In genomic region chr7:121279822-121280221, GRCh38 we compare ENCODE assay signal across 18 cellular contexts. TPM values are rescaled to one million over a fixed set of nuclear protein-coding genes. Genes with fewer than 3 reads are reported as not detected.
A peak's percentile ranks its signal among the peaks of the same experiment; 100 is the strongest.
DNase-seq lines count a peak whose midpoint lies in the region; ATAC-seq and TF ChIP-seq lines count a peak whose summit lies in the region.
"Had no signal": no experiment of that assay in that cellular context is flagged by ENCODE, and none has a peak within 500 bp of the region (broad histone marks: within the 10 kb centered on the region; RNA-seq: fewer than 3 reads in every experiment).

No MANE protein-coding gene starts in this region.

- no peak overlapping the region for H3K23ac ChIP-seq in H9 (ENCODE audit: insufficient read length, low read depth, low read length)

- H3K36me3 Mint-ChIP-seq in activated T-cell treated with anti-CD3 and anti-CD28 coated beads, Interleukin-2, amount 50 U/mL, for 24 hours (ENCODE audit: low read depth) = no peaks in the 10 kb centered on the region
- no peaks in the 10 kb centered on the region for H3K36me3 Mint-ChIP-seq in activated T-cell treated with anti-CD3 and anti-CD28 coated beads, Interleukin-2, amount 50 U/mL, for 4 hours (ENCODE audit: insufficient read depth)
- H3K36me3 Mint-ChIP-seq in activated naive CD8-positive, alpha-beta T cell treated with anti-CD3 and anti-CD28 coated beads, Interleukin-2, amount 50 U/mL, for 24 hours (ENCODE audit: low read depth) = peaks cover 5% of the 10 kb centered on the region
- H3K36me3 Mint-ChIP-seq in stimulated activated effector memory CD8-positive, alpha-beta T cell treated with anti-CD3 and anti-CD28 coated beads, Interleukin-12 subunit alpha, Interleukin-12 subunit beta, amount 100 ng/mL, for 72 hours = peaks cover 4% of the 10 kb centered on the region
- peaks cover 10 to 11% (median 10%) of the 10 kb centered on the region in 3 experiments for H3K36me3 Mint-ChIP-seq in H9 (ENCODE audit: insufficient read depth in 1 of 3, low read depth in 3 of 3)

- peaks cover 9% of the 10 kb centered on the region for H3K9me3 Mint-ChIP-seq in activated T-cell treated with anti-CD3 and anti-CD28 coated beads, Interleukin-2, amount 50 U/mL, for 24 hours
- H3K9me3 Mint-ChIP-seq in activated T-cell treated with anti-CD3 and anti-CD28 coated beads, Interleukin-2, amount 50 U/mL, for 4 hours = peaks cover 5% of the 10 kb centered on the region
- H3K9me3 Mint-ChIP-seq in activated naive CD8-positive, alpha-beta T cell treated with anti-CD3 and anti-CD28 coated beads, Interleukin-2, amount 50 U/mL, for 24 hours = peaks cover 16% of the 10 kb centered on the region
- H3K9me3 Mint-ChIP-seq in stimulated activated effector memory CD8-positive, alpha-beta T cell treated with anti-CD3 and anti-CD28 coated beads, Interleukin-12 subunit alpha, Interleukin-12 subunit beta, amount 100 ng/mL, for 72 hours = peaks cover 1% of the 10 kb centered on the region
- peaks cover 10 to 14% of the 10 kb centered on the region in 2 experiments for H3K9me3 Mint-ChIP-seq in H9

- H3K27ac ChIP-seq in H9 (ENCODE audit: insufficient read length, low read depth, low read length) = no peak overlapping the region

- no peak overlapping the region for H2AFZ ChIP-seq in H9 (ENCODE audit: low read length)

- no peak for ATAC-seq in activated T-cell treated with anti-CD3 and anti-CD28 coated beads, Interleukin-2, amount 50 U/mL, for 4 hours
- ATAC-seq in activated naive CD8-positive, alpha-beta T cell treated with anti-CD3 and anti-CD28 coated beads, Interleukin-2, amount 50 U/mL, for 24 hours = no peak
- no peak for ATAC-seq in stimulated activated effector memory CD8-positive, alpha-beta T cell treated with anti-CD3 and anti-CD28 coated beads, Interleukin-12 subunit alpha, Interleukin-12 subunit beta, amount 100 ng/mL, for 72 hours
- ATAC-seq: HepG2 had no signal

- H4K91ac ChIP-seq in H9 (ENCODE audit: insufficient read length, low read depth, low read length) = no peak overlapping the region

- DNase-seq in activated T-cell treated with anti-CD3 and anti-CD28 coated beads, Interleukin-2, amount 50 U/mL, for 24 hours = no peak
- no peak for DNase-seq in activated T-cell treated with anti-CD3 and anti-CD28 coated beads, Interleukin-2, amount 50 U/mL, for 4 hours
- DNase-seq in activated naive CD8-positive, alpha-beta T cell treated with anti-CD3 and anti-CD28 coated beads, Interleukin-2, amount 50 U/mL, for 24 hours = no peak
- peak; percentile 17 for DNase-seq in fibroblast of peridontal ligament (ENCODE audit: extremely low read depth)
- no peak for DNase-seq in stimulated activated effector memory CD8-positive, alpha-beta T cell treated with anti-CD3 and anti-CD28 coated beads, Interleukin-12 subunit alpha, Interleukin-12 subunit beta, amount 100 ng/mL, for 72 hours (ENCODE audit: low spot score in 2 of 2)
- no peak for DNase-seq in foreskin fibroblast
- no peak for DNase-seq in hippocampal formation (lab: John Stamatoyannopoulos, UW)
- DNase-seq in H9 = no peak
- DNase-seq: C1 segment of cervical spinal cord, DMS 273 treated with DMSO at 0.1 percent for 48 hours, H7, NCI-H146, NCI-H2081 treated with DMSO at 0.1 percent for 48 hours, NCI-H524 had no signal

- H2BK12ac ChIP-seq in H9 (ENCODE audit: insufficient read length, low read depth, low read length) = no peak overlapping the region

- H3K9ac ChIP-seq in H9 (ENCODE audit: extremely low read depth, insufficient read length, low read length) = no peak overlapping the region

- no peak overlapping the region for H3K14ac ChIP-seq in H9 (ENCODE audit: insufficient read depth, low read length)

- H2BK120ac ChIP-seq in H9 (ENCODE audit: low read depth, low read length, poor library complexity, severe bottlenecking) = no peak overlapping the region

- no peaks in the 10 kb centered on the region for H3K23me2 ChIP-seq in H9 (ENCODE audit: insufficient read length, low read depth, low read length, poor library complexity, severe bottlenecking)

- no peaks in the 10 kb centered on the region for H4K20me1 ChIP-seq in H9 (ENCODE audit: control insufficient read depth, insufficient read depth, insufficient read length)

- no peak overlapping the region for H2BK15ac ChIP-seq in H9 (ENCODE audit: low read depth, low read length)

- H2BK20ac ChIP-seq in H9 (ENCODE audit: low read depth, low read length, poor library complexity, severe bottlenecking) = no peak overlapping the region

- H3K4me3 Mint-ChIP-seq in activated T-cell treated with anti-CD3 and anti-CD28 coated beads, Interleukin-2, amount 50 U/mL, for 24 hours = peak overlapping the region; percentile 30
- H3K4me3 Mint-ChIP-seq in activated T-cell treated with anti-CD3 and anti-CD28 coated beads, Interleukin-2, amount 50 U/mL, for 4 hours = no peak overlapping the region
- peak overlapping the region; percentile 46 for H3K4me3 Mint-ChIP-seq in activated naive CD8-positive, alpha-beta T cell treated with anti-CD3 and anti-CD28 coated beads, Interleukin-2, amount 50 U/mL, for 24 hours
- H3K4me3 Mint-ChIP-seq in stimulated activated effector memory CD8-positive, alpha-beta T cell treated with anti-CD3 and anti-CD28 coated beads, Interleukin-12 subunit alpha, Interleukin-12 subunit beta, amount 100 ng/mL, for 72 hours = peak overlapping the region; percentile 29
- H3K4me3 Mint-ChIP-seq in H9 = no peak overlapping the region

- no peak overlapping the region for H2AK5ac ChIP-seq in H9 (ENCODE audit: insufficient read length, low read length)

- H4K8ac ChIP-seq in H9 (replicated peaks; ENCODE audit: insufficient read length, low read depth, low read length) = no peak overlapping the region

- no peak overlapping the region for H3K4ac ChIP-seq in H9 (ENCODE audit: low read depth, low read length)

- H3K79me2 ChIP-seq in H9 (ENCODE audit: insufficient read depth, low read length) = no peaks in the 10 kb centered on the region

- H4K5ac ChIP-seq in H9 (ENCODE audit: insufficient read length, low read depth, low read length) = no peak overlapping the region

- H2BK5ac ChIP-seq in H9 (ENCODE audit: insufficient read length, low read length) = no peak overlapping the region

- H3K9me3 ChIP-seq in H9 (ENCODE audit: control insufficient read depth, low read depth, low read length) = no peaks in the 10 kb centered on the region

- H3K18ac ChIP-seq in H9 (ENCODE audit: insufficient read length, low read depth, low read length) = no peak overlapping the region

- no CpG with 5 or more reads among the region's 4 CpGs for WGBS in H9 (ENCODE audit: extremely low coverage, insufficient read length, low lambda C conversion rate)

- no peak overlapping the region for H3K27ac Mint-ChIP-seq in activated T-cell treated with anti-CD3 and anti-CD28 coated beads, Interleukin-2, amount 50 U/mL, for 24 hours
- H3K27ac Mint-ChIP-seq in activated naive CD8-positive, alpha-beta T cell treated with anti-CD3 and anti-CD28 coated beads, Interleukin-2, amount 50 U/mL, for 24 hours = peak overlapping the region; percentile 81
- H3K27ac Mint-ChIP-seq in stimulated activated effector memory CD8-positive, alpha-beta T cell treated with anti-CD3 and anti-CD28 coated beads, Interleukin-12 subunit alpha, Interleukin-12 subunit beta, amount 100 ng/mL, for 72 hours = no peak overlapping the region
- H3K27ac Mint-ChIP-seq in H9 = no peak overlapping the region

- H3T11ph ChIP-seq in H9 (ENCODE audit: low read length) = no peak overlapping the region

- peaks cover 21% of the 10 kb centered on the region for H3K4me1 Mint-ChIP-seq in activated T-cell treated with anti-CD3 and anti-CD28 coated beads, Interleukin-2, amount 50 U/mL, for 24 hours (ENCODE audit: low read depth)
- H3K4me1 Mint-ChIP-seq in activated T-cell treated with anti-CD3 and anti-CD28 coated beads, Interleukin-2, amount 50 U/mL, for 4 hours (ENCODE audit: low read depth) = peaks cover 9% of the 10 kb centered on the region
- peaks cover 28% of the 10 kb centered on the region for H3K4me1 Mint-ChIP-seq in activated naive CD8-positive, alpha-beta T cell treated with anti-CD3 and anti-CD28 coated beads, Interleukin-2, amount 50 U/mL, for 24 hours
- peaks cover 14% of the 10 kb centered on the region for H3K4me1 Mint-ChIP-seq in stimulated activated effector memory CD8-positive, alpha-beta T cell treated with anti-CD3 and anti-CD28 coated beads, Interleukin-12 subunit alpha, Interleukin-12 subunit beta, amount 100 ng/mL, for 72 hours
- peaks cover 11 to 13% of the 10 kb centered on the region in 2 experiments for H3K4me1 Mint-ChIP-seq in H9

- no peak overlapping the region for H3K4me3 ChIP-seq in foreskin fibroblast (ENCODE audit: low read depth in 1 of 2, low read length in 2 of 2)

- H3K27me3 ChIP-seq in H9 (ENCODE audit: insufficient read depth, low read length) = no peaks in the 10 kb centered on the region

- H3K4me2 ChIP-seq in H9 (ENCODE audit: insufficient read depth, insufficient read length, low read length) = no peak overlapping the region

- TF ChIP-seq CTCF in foreskin fibroblast (IDR thresholded peaks at IDR 0.05; ENCODE audit: low read depth, low read length) = no peak
- TF ChIP-seq CTCF in H9 (conservative IDR thresholded peaks at IDR 0.05) = no peak

- 0 out of 2 replicates have a peak, but pooled peaks cover 2% of the 10 kb centered on the region for H3K4me1 ChIP-seq in H9 (ENCODE audit: insufficient read depth, low read length)

- peaks cover 42% of the 10 kb centered on the region for H3K27me3 Mint-ChIP-seq in activated T-cell treated with anti-CD3 and anti-CD28 coated beads, Interleukin-2, amount 50 U/mL, for 24 hours
- peaks cover 22% of the 10 kb centered on the region for H3K27me3 Mint-ChIP-seq in activated T-cell treated with anti-CD3 and anti-CD28 coated beads, Interleukin-2, amount 50 U/mL, for 4 hours (ENCODE audit: low read depth)
- peaks cover 8% of the 10 kb centered on the region for H3K27me3 Mint-ChIP-seq in activated naive CD8-positive, alpha-beta T cell treated with anti-CD3 and anti-CD28 coated beads, Interleukin-2, amount 50 U/mL, for 24 hours
- no peaks in the 10 kb centered on the region for H3K27me3 Mint-ChIP-seq in H9 (ENCODE audit: low read depth)

- no peak overlapping the region for H3K56ac ChIP-seq in H9 (ENCODE audit: insufficient read length, low read depth, low read length)

- H3K79me1 ChIP-seq in H9 (ENCODE audit: insufficient read depth, low read depth, low read length, poor library complexity, severe bottlenecking) = no peaks in the 10 kb centered on the region

RNA-seq across cellular contexts. Expression of gene WNT16, which starts 49.0 kb away (rescaled TPM):
- total RNA-seq in activated T-cell treated with anti-CD3 and anti-CD28 coated beads, Interleukin-2, amount 50 U/mL, for 4 hours = under 1 TPM in 2 of 3 donors, not detected in 1; 0.16 to 0.23 TPM
- total RNA-seq in H9 (2021) = not detected in 2 replicates
- total RNA-seq: A172, H7, HepG2, OCI-LY7, RPMI7951 had no signal

Comparison
In these comparisons a context has a peak if more than half of its experiments do, and no peak if none do; other contexts are left out.
1. H3K4me3 Mint-ChIP-seq: peak in activated T-cell treated with anti-CD3 and anti-CD28 coated beads, Interleukin-2, amount 50 U/mL, for 24 hours (single experiment), activated naive CD8-positive, alpha-beta T cell treated with anti-CD3 and anti-CD28 coated beads, Interleukin-2, amount 50 U/mL, for 24 hours (single experiment) and stimulated activated effector memory CD8-positive, alpha-beta T cell treated with anti-CD3 and anti-CD28 coated beads, Interleukin-12 subunit alpha, Interleukin-12 subunit beta, amount 100 ng/mL, for 72 hours (single experiment); none in activated T-cell treated with anti-CD3 and anti-CD28 coated beads, Interleukin-2, amount 50 U/mL, for 4 hours (single experiment) and H9 (0 of 2).